Comparison of ENCODE assay signal across 1 cellular context in genomic region chr16:8866118-8866883, GRCh38.
TF ChIP-seq lines count a peak whose summit lies in the region.

No MANE protein-coding gene starts in this region.

TF ChIP-seq in HepG2, 621 proteins besides CTCF, POLR2A, EP300 and RAD21 (continued from another document and continues in another):
- peak; percentile 48; the same call in 1 of the 2 replicates for TF ChIP-seq ZNF350 (CRISPR knock-in tag; IDR thresholded peaks at IDR 0.05; ENCODE audit: borderline replicate concordance, low read depth)
- TF ChIP-seq MEIS1 (CRISPR knock-in tag; IDR thresholded peaks at IDR 0.05; ENCODE audit: borderline replicate concordance) = no peak
- no peak for TF ChIP-seq PHF20 (CRISPR knock-in tag; IDR thresholded peaks at IDR 0.05)
- TF ChIP-seq ZNF546 (CRISPR knock-in tag; conservative IDR thresholded peaks at IDR 0.05) = no peak
- peak; percentile 94 for TF ChIP-seq ZNF331 (CRISPR knock-in tag; IDR thresholded peaks at IDR 0.05)
- no peak for TF ChIP-seq ZNF674 (CRISPR knock-in tag; IDR thresholded peaks at IDR 0.05; ENCODE audit: low read depth)
- TF ChIP-seq ZNF629 (CRISPR knock-in tag; conservative IDR thresholded peaks at IDR 0.05) = no peak
- TF ChIP-seq NFAT5 (CRISPR knock-in tag; IDR thresholded peaks at IDR 0.05) = no peak
- peak; percentile 95; the same call in 1 of the 2 replicates for TF ChIP-seq NR0B2 (CRISPR knock-in tag; IDR thresholded peaks at IDR 0.05)
- TF ChIP-seq YY1 (IDR thresholded peaks at IDR 0.05; ENCODE audit: insufficient read depth, insufficient replicate concordance, low read depth, low read length) = no peak
- no peak for TF ChIP-seq ZBTB1 (CRISPR knock-in tag; IDR thresholded peaks at IDR 0.05; ENCODE audit: borderline replicate concordance)
- no peak for TF ChIP-seq ZNF619 (CRISPR knock-in tag; IDR thresholded peaks at IDR 0.05)
- TF ChIP-seq ZNF407 (CRISPR knock-in tag; IDR thresholded peaks at IDR 0.05; ENCODE audit: not compliant biosample characterization) = peak; percentile 68
- no peak for TF ChIP-seq ZMYM4 (CRISPR knock-in tag; IDR thresholded peaks at IDR 0.05)
- TF ChIP-seq ZNF205 (CRISPR knock-in tag; IDR thresholded peaks at IDR 0.05) = 0 out of 2 replicates have a peak, but pooled peaks have one; percentile 63
- peak; percentile 7; the same call in 1 of the 2 replicates for TF ChIP-seq RFXAP (CRISPR knock-in tag; IDR thresholded peaks at IDR 0.05; ENCODE audit: borderline replicate concordance)
- peak; percentile 87 for TF ChIP-seq AGO1 (IDR thresholded peaks at IDR 0.05; ENCODE audit: low read depth, low read length, poor library complexity, severe bottlenecking)
- 0 out of 2 replicates have a peak, but pooled peaks have one; percentile 32 for TF ChIP-seq NFYC (CRISPR knock-in tag; IDR thresholded peaks at IDR 0.05)
- TF ChIP-seq HINFP (CRISPR knock-in tag; IDR thresholded peaks at IDR 0.05; ENCODE audit: low read depth) = 0 out of 2 replicates have a peak, but pooled peaks have one; percentile 31
- peak; percentile 52; the same call in 1 of the 2 replicates for TF ChIP-seq ZHX1 (CRISPR knock-in tag; IDR thresholded peaks at IDR 0.05; ENCODE audit: low read depth)
- TF ChIP-seq HIVEP1 (CRISPR knock-in tag; IDR thresholded peaks at IDR 0.05) = peak; percentile 34; the same call in 1 of the 2 replicates
- TF ChIP-seq ZNF124 (CRISPR knock-in tag; IDR thresholded peaks at IDR 0.05) = no peak
- TF ChIP-seq ZNF891 (CRISPR knock-in tag; IDR thresholded peaks at IDR 0.05) = peak; percentile 71
- TF ChIP-seq HOXA3 (CRISPR knock-in tag; IDR thresholded peaks at IDR 0.05) = peak; percentile 50
- TF ChIP-seq ZNF101 (CRISPR knock-in tag; IDR thresholded peaks at IDR 0.05; ENCODE audit: borderline replicate concordance, low read depth) = no peak
- TF ChIP-seq USF2 (IDR thresholded peaks at IDR 0.05; ENCODE audit: low read depth, low read length) = peak; percentile 81
- peak; percentile 83; the same call in 1 of the 2 replicates for TF ChIP-seq USF2 (CRISPR knock-in tag; IDR thresholded peaks at IDR 0.05; ENCODE audit: borderline replicate concordance)
- no peak for TF ChIP-seq AKNA (CRISPR knock-in tag; IDR thresholded peaks at IDR 0.05; ENCODE audit: borderline replicate concordance)
